Comparison of ENCODE assay signal across 7 cellular contexts in genomic region chr12:96719671-96720362, GRCh38.
DNase-seq lines count a peak whose midpoint lies in the region; ATAC-seq, FAIRE-seq and TF ChIP-seq lines count a peak whose summit lies in the region.

No MANE protein-coding gene starts in this region.

- DNase-seq in GM12864 (ENCODE audit: low read depth) (peak; percentile 41), KBM-7 (peak; percentile 61), SK-MEL-5 (ENCODE audit: low read depth, low spot score) (peak; percentile 7), esophagus squamous epithelium (lab: John Stamatoyannopoulos, UW) (no peak), RCC 7860 (ENCODE audit: low spot score) (no peak)

- no peaks in the 10 kb centered on the region for H3K36me3 ChIP-seq in esophagus squamous epithelium
- H3K36me3 ChIP-seq in skeletal muscle tissue (ENCODE audit: control insufficient read depth in 3 of 3, insufficient read depth in 3 of 3, low read length in 3 of 3) = no peaks in the 10 kb centered on the region

- peak overlapping the region; percentile 22 for H3K4me3 ChIP-seq in GM12864 (ENCODE audit: low read depth, low read length)
- H3K4me3 ChIP-seq in esophagus squamous epithelium = peak overlapping the region; percentile 26 to 64 (median 35)
- peak overlapping the region; percentile 57 to 83 (median 64) for H3K4me3 ChIP-seq in skeletal muscle tissue (ENCODE audit: low read length in 3 of 3)

- intact Hi-C loops in esophagus squamous epithelium (cut with DNase I) = no loop called here

- H3K27me3 ChIP-seq in esophagus squamous epithelium (no peaks in the 10 kb centered on the region), skeletal muscle tissue (ENCODE audit: control insufficient read depth in 3 of 3, insufficient read depth in 3 of 3, low read length in 3 of 3) (no peaks in the 10 kb centered on the region)

- no peaks in the 10 kb centered on the region for H3K9me3 ChIP-seq in esophagus squamous epithelium
- no peaks in the 10 kb centered on the region for H3K9me3 ChIP-seq in skeletal muscle tissue (ENCODE audit: control insufficient read depth in 3 of 3, low read length in 3 of 3)

- peak overlapping the region; percentile 2 to 68 (median 51) for H3K9ac ChIP-seq in skeletal muscle tissue (ENCODE audit: low read depth in 1 of 3, low read length in 3 of 3)

- TF ChIP-seq POLR2A in esophagus squamous epithelium (IDR thresholded peaks at IDR 0.05) = no peak

- ATAC-seq in GM21528 (IDR thresholded peaks at IDR 0.05; ENCODE audit: low FRiP score, unreplicated experiment) = peak; percentile 97

- in situ Hi-C loops in KBM-7 (cut with MboI; ENCODE audit: low pct_unique_long_range_greater_than_20kb, low sequenced_read_pairs) (no loop called here), SK-MEL-5 (cut with HindIII; ENCODE audit: low pct_unique_long_range_greater_than_20kb, low sequenced_read_pairs) (no loop called here)

- no peak for FAIRE-seq in RCC 7860 (lab: Jason Lieb, UNC)

- WGBS in esophagus squamous epithelium, 2 donors = 36 to 39% methylated on average over 5 of the region's 5 CpGs

- TF ChIP-seq CTCF in GM12864 (IDR thresholded peaks at IDR 0.05; ENCODE audit: low read depth, low read length, missing control alignments) = no peak
- no peak for TF ChIP-seq CTCF in esophagus squamous epithelium (IDR thresholded peaks at IDR 0.05)

- peak overlapping the region in 2 of 4 donors; percentile 6 to 13 for H3K27ac ChIP-seq in esophagus squamous epithelium
- H3K27ac ChIP-seq in skeletal muscle tissue (ENCODE audit: low read depth, low read length) = no peak overlapping the region

- peaks cover 0 to 11% (median 0%) of the 10 kb centered on the region in 3 donors for H3K4me1 ChIP-seq in esophagus squamous epithelium
- H3K4me1 ChIP-seq in skeletal muscle tissue (ENCODE audit: control insufficient read depth in 3 of 3, insufficient read depth in 3 of 3, low read length in 3 of 3) = no peaks in the 10 kb centered on the region

Comparison
In these comparisons a context has a peak if more than half of its experiments do, and no peak if none do; other contexts are left out.
1. DNase-seq: peak in GM12864 (single experiment), KBM-7 (single experiment) and SK-MEL-5 (single experiment); none in esophagus squamous epithelium (single experiment) and RCC 7860 (single experiment).
2. Peak in every context shown above with its lines, with median percentiles within 50 percentile points of each other: H3K4me3 ChIP-seq.